ENCODE assay signal across 9 cellular contexts in the genomic region with DNA sequence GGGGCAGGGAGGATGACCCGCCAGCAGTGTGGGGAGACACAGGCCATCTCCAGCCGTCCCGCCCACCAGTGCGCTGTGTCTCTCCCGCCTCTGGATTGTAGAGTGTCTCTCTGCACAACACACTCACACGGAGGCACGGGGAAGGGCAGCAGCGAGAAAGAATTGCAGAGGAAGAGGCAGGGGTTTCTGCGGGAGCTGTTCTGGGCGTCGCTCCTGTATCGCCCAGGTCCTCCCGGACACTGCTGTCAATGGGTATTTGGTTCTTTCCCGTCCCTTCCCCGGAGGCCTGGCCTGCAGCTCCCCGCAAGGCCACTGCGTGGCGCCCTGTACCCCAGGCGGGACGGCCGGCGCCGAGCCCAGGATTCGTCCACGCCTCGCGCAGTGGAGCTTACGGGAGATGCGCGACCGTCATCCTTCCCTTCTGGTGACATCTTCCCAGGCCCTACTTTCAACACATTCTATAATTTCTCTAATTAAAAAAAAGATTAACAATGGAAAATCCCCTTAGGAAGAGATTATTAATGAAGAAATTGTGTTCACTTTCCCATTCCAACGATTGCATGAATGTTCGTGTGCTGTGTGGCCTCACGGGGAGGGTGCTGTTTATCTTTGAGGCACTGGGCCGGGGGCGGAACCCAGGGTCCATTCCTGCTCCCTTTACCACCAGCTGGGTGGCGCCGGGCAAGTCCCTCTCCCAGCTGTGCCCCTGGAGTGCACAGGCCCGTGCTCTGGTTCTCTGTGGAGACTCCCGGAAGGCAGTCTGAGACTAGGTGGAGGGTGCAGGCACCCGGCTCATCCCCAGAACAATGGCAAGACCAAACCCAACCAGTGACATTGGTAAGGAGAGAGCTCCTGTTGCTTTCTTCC.
A peak's percentile ranks its signal among the peaks of the same experiment; 100 is the strongest.
DNase-seq lines count a peak whose midpoint lies in the region; ATAC-seq, FAIRE-seq and TF ChIP-seq lines count a peak whose summit lies in the region.
"Had no signal": no experiment of that assay in that cellular context is flagged by ENCODE, and none has a peak within 500 bp of the region (broad histone marks: within the 10 kb centered on the region; RNA-seq: fewer than 3 reads in every experiment).

No MANE protein-coding gene starts in this region.

- H3K9ac ChIP-seq in GM23248 = no peak overlapping the region

- no peaks in the 10 kb centered on the region for H4K20me1 ChIP-seq in GM23248 (ENCODE audit: insufficient read depth)

- ATAC-seq in HG03135 (IDR thresholded peaks at IDR 0.05; ENCODE audit: unreplicated experiment) = no peak

- DNase-seq in BJ (ENCODE audit: low read depth) = no peak
- DNase-seq in GM23248 = peak; percentile 70
- DNase-seq in cardiac fibroblast (ENCODE audit: low read depth in 2 of 2) = peak; percentile 7 to 10
- peak; percentile 19 to 57 for DNase-seq in lung microvascular endothelial cell (ENCODE audit: low read depth in 2 of 2)
- DNase-seq in NK-92 (lab: John Stamatoyannopoulos, UW; ENCODE audit: unreplicated experiment) = no peak
- no peak for DNase-seq in activated CD4-positive, CD25-positive, alpha-beta regulatory T cell treated with anti-CD3 and anti-CD28 coated beads, Interleukin-2, amount 50 U/mL, for 72 hours
- no peak for DNase-seq in GM19239 (ENCODE audit: insufficient read length, low spot score)

- H3K36me3 ChIP-seq in BJ (ENCODE audit: control insufficient read depth, insufficient read depth, low read length) (no peaks in the 10 kb centered on the region), GM23248 (ENCODE audit: low read depth) (no peaks in the 10 kb centered on the region)

- no peak for FAIRE-seq in GM19239 (lab: Jason Lieb, UNC)
- FAIRE-seq: H54 had no signal

- H2AFZ ChIP-seq in GM23248 = no peak overlapping the region

- H3K9me3 ChIP-seq in GM23248 (ENCODE audit: low read depth) = no peaks in the 10 kb centered on the region

- TF ChIP-seq CTCF in BJ (IDR thresholded peaks at IDR 0.05; ENCODE audit: insufficient read depth, low read depth, low read length) = peak; percentile 71
- TF ChIP-seq CTCF in cardiac fibroblast (IDR thresholded peaks at IDR 0.05; ENCODE audit: low read depth, low read length) = peak; percentile 32

- WGBS in GM23248 (ENCODE audit: low coverage in 1 of 2, low lambda C conversion rate in 2 of 2, missing lambda C conversion rate in 2 of 2), 2 experiments = 13 to 15% methylated on average over 40 to 41 of the region's 41 CpGs

- H3K27me3 ChIP-seq in BJ (ENCODE audit: control insufficient read depth, insufficient read depth, low read length) (no peaks in the 10 kb centered on the region), GM23248 (replicated peaks; ENCODE audit: insufficient read depth) (peaks cover 24% of the 10 kb centered on the region)

- no peak overlapping the region for H3K4me3 ChIP-seq in BJ (ENCODE audit: low read depth, low read length)
- H3K4me3 ChIP-seq in GM23248 = no peak overlapping the region
- no peak overlapping the region for H3K4me3 ChIP-seq in cardiac fibroblast (replicated peaks in 1 of 2; ENCODE audit: low read depth in 2 of 2, low read length in 2 of 2)

- no peaks in the 10 kb centered on the region for H3K79me2 ChIP-seq in GM23248 (ENCODE audit: insufficient read depth)

- H3K4me2 ChIP-seq in GM23248 (ENCODE audit: unreplicated experiment) = no peak overlapping the region

- no peaks in the 10 kb centered on the region for H3F3A ChIP-seq in GM23248 (ENCODE audit: insufficient read depth)

- in situ Hi-C loops in GM23248 (cut with MboI) = no loop called here

- H3K27ac ChIP-seq in GM23248 = no peak overlapping the region

- CTCF ChIA-PET in BJ (lab: Yijun Ruan, JAX) = interaction anchor here (0.6 to 3.1 kb wide), 9 partner anchors 9 to 231 kb away, joined by 3 to 14 read pairs (median 4); no protein-coding TSS in a partner anchor

- POLR2A ChIA-PET in BJ (lab: Charles Lee) = no interaction called here

- H3K4me1 ChIP-seq in GM23248 (ENCODE audit: insufficient read depth) = no peaks in the 10 kb centered on the region

- no peaks in the 10 kb centered on the region for H3K9me2 ChIP-seq in GM23248 (ENCODE audit: insufficient read depth)

Comparison
In these comparisons a context has a peak if more than half of its experiments do, and no peak if none do; other contexts are left out.
1. DNase-seq: peak in GM23248 (single experiment), cardiac fibroblast (2 of 2) and lung microvascular endothelial cell (2 of 2); none in BJ (single experiment), NK-92 (single experiment), activated CD4-positive, CD25-positive, alpha-beta regulatory T cell treated with anti-CD3 and anti-CD28 coated beads, Interleukin-2, amount 50 U/mL, for 72 hours (single experiment) and GM19239 (single experiment).